8 cellular contexts compared by ENCODE assay signal in the genomic region with DNA sequence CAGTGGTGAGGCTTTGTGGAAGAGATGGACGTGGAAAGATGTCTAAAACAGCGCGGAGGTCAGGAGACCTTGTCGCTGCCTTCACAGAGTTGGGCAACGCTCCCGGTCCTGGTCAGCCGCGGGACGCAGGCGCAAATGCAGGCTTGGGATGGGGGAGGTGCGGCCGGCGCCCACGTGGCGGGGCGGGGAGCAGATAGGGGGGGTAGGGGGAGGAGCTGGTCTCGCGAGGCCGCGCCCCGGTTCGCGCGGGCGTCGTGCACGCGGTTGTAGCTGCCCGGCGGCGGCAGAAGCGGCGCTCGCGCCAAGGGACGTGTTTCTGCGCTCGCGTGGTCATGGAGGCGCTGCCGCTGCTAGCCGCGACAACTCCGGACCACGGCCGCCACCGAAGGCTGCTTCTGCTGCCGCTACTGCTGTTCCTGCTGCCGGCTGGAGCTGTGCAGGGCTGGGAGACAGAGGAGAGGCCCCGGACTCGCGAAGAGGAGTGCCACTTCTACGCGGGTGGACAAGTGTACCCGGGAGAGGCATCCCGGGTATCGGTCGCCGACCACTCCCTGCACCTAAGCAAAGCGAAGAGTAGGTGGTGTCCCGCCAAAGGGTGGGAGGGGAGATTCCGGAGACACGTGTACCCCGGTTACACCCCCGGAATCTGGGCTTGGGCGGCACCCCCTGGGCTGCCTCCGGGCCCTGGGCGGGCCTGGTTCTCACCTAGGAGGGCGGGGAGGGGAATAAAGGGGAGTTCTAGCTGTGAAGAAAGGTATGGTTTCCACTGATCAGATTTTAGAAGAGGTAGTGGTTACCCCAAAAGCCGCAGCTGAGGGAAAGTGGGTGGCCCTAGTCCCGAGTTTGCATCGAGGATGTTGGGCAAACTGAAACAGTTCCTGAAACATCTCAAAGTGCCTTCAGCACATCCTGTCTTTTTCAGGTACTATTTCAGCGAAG. TPM values are rescaled to one million over a fixed set of nuclear protein-coding genes. Genes with fewer than 3 reads are reported as not detected.
A peak's percentile ranks its signal among the peaks of the same experiment; 100 is the strongest.
DNase-seq lines count a peak whose midpoint lies in the region.

A gene (plus strand): TSS at position 255 of the 939 bp plus-strand sequence. CDS start 78 bp downstream, at position 333.

- H3K27me3 ChIP-seq in H7 (ENCODE audit: control insufficient read depth, insufficient read depth, low read length) (no peaks in the 10 kb centered on the region), neuronal stem cell (ENCODE audit: control insufficient read depth in 3 of 3, insufficient read depth in 3 of 3, low read depth in 1 of 3, low read length in 3 of 3) (no peaks in the 10 kb centered on the region), subcutaneous abdominal adipose tissue (ENCODE audit: control insufficient read depth in 5 of 5, insufficient read depth in 4 of 5, low read length in 5 of 5) (peaks cover 0 to 3% (median 0%) of the 10 kb centered on the region in 5 donors)

- H3K36me3 ChIP-seq in H7 (replicated peaks; ENCODE audit: control insufficient read depth, insufficient read depth, low read length) (peaks cover 5% of the 10 kb centered on the region), neuronal stem cell (replicated peaks in 1 of 2; ENCODE audit: control insufficient read depth in 2 of 2, insufficient read depth in 2 of 2, low read length in 2 of 2) (peaks cover 0 to 14% of the 10 kb centered on the region in 2 donors), subcutaneous abdominal adipose tissue (ENCODE audit: control insufficient read depth in 5 of 5, insufficient read depth in 5 of 5, low read length in 5 of 5) (no peaks in the 10 kb centered on the region)

- no peak within 1 kb of the TSS for H2BK12ac ChIP-seq in neuronal stem cell (ENCODE audit: low read length)

- no peak within 1 kb of the TSS for H2AK5ac ChIP-seq in neuronal stem cell (ENCODE audit: low read depth, low read length)

- no peak within 1 kb of the TSS for H3K4ac ChIP-seq in neuronal stem cell (ENCODE audit: low read length)

- no peak within 1 kb of the TSS for H4K91ac ChIP-seq in neuronal stem cell (ENCODE audit: low read depth, low read length, poor library complexity)

- H4K8ac ChIP-seq in neuronal stem cell (ENCODE audit: low read depth, low read length): no peak within 1 kb of the TSS

- no peaks in the 10 kb centered on the region for H3K4me1 ChIP-seq in neuronal stem cell (ENCODE audit: control insufficient read depth in 2 of 2, insufficient read depth in 1 of 2, low read depth in 1 of 2, low read length in 2 of 2)
- peaks cover 0 to 17% (median 7%) of the 10 kb centered on the region in 5 donors for H3K4me1 ChIP-seq in subcutaneous abdominal adipose tissue (ENCODE audit: control insufficient read depth in 5 of 5, insufficient read depth in 5 of 5, low read length in 5 of 5)

- peak; percentile 86 for DNase-seq in ELR (ENCODE audit: low read depth)
- peak; percentile 98 for DNase-seq in H7
- DNase-seq in M059J (ENCODE audit: low read depth): peak; percentile 85
- peak; percentile 68 for DNase-seq in SIG-M5 treated with dmso at 0.1 percent for 504 hours (lab: John Stamatoyannopoulos, UW; ENCODE audit: unreplicated experiment)
- peak; percentile 55 for DNase-seq in activated gamma-delta T cell treated with anti-CD3 and anti-CD28 coated beads, Interleukin-2, amount 50 U/mL, for 16 hours (ENCODE audit: low read depth)
- peak; percentile 66 for DNase-seq in foreskin melanocyte
- peak; percentile 68 for DNase-seq in neuronal stem cell (ENCODE audit: low spot score)

- H3K79me1 ChIP-seq in neuronal stem cell (ENCODE audit: low read depth, low read length): no peaks in the 10 kb centered on the region

- H3K14ac ChIP-seq in neuronal stem cell (ENCODE audit: low read length): no peak within 1 kb of the TSS

- H3K4me3 ChIP-seq in H7 (ENCODE audit: insufficient read depth, low read depth, low read length) (peak within 1 kb of the TSS; percentile 87), neuronal stem cell (ENCODE audit: low read length in 2 of 2) (peak within 1 kb of the TSS; percentile 87 to 95), subcutaneous abdominal adipose tissue (ENCODE audit: low read depth in 1 of 5, low read length in 5 of 5) (peak within 1 kb of the TSS; percentile 60 to 77 (median 75))

- no CpG with 5 or more reads among the region's 73 CpGs for WGBS in neuronal stem cell (ENCODE audit: extremely low coverage in 2 of 2, insufficient read length in 2 of 2, insufficient replicate concordance in 1 of 2), 2 donors

- H2BK15ac ChIP-seq in neuronal stem cell (ENCODE audit: low read length): no peak within 1 kb of the TSS

- H3K23ac ChIP-seq in neuronal stem cell (ENCODE audit: low read depth, low read length, poor library complexity): peak within 1 kb of the TSS; percentile 65

- H2AFZ ChIP-seq in neuronal stem cell (ENCODE audit: low read length): peak within 1 kb of the TSS; percentile 93

- H3K18ac ChIP-seq in neuronal stem cell (ENCODE audit: low read length): peak within 1 kb of the TSS; percentile 95

- peak within 1 kb of the TSS; percentile 83 for H3K4me2 ChIP-seq in neuronal stem cell (ENCODE audit: insufficient read depth, low read length, poor library complexity, severe bottlenecking)

- H2BK120ac ChIP-seq in neuronal stem cell (ENCODE audit: low read depth, low read length): no peak within 1 kb of the TSS

- H3K9me3 ChIP-seq in neuronal stem cell (replicated peaks in 1 of 2; ENCODE audit: control insufficient read depth in 2 of 2, insufficient read depth in 1 of 2, low read depth in 1 of 2, low read length in 2 of 2): no peaks in the 10 kb centered on the region
- H3K9me3 ChIP-seq in subcutaneous abdominal adipose tissue (ENCODE audit: control insufficient read depth in 5 of 5, low read length in 5 of 5): no peaks in the 10 kb centered on the region

- no peak within 1 kb of the TSS for H3K27ac ChIP-seq in neuronal stem cell (replicated peaks; ENCODE audit: low read length)
- H3K27ac ChIP-seq in subcutaneous abdominal adipose tissue (ENCODE audit: low read depth, low read length): no peak within 1 kb of the TSS

- H3K9ac ChIP-seq in neuronal stem cell (ENCODE audit: low read depth, low read length, poor library complexity): peak within 1 kb of the TSS; percentile 92
- peak within 1 kb of the TSS; percentile 52 to 75 (median 73) for H3K9ac ChIP-seq in subcutaneous abdominal adipose tissue (ENCODE audit: low read length in 5 of 5)

- no peak within 1 kb of the TSS for H2BK5ac ChIP-seq in neuronal stem cell (ENCODE audit: low read length)

RNA-seq across cellular contexts. Expression of the gene that starts here (rescaled TPM):
- 474 and 507 TPM in 2 replicates for total RNA-seq in H7 (2014; rRNA removed; shearing (Covaris generic))
- 468 and 479 TPM in 2 replicates for total RNA-seq in M059J (2014; rRNA removed; shearing (Covaris generic))
- 92.8 TPM for polyA plus RNA-seq in neuronal stem cell (2013, experiment 1 of 2)
- polyA plus RNA-seq in neuronal stem cell (2013, experiment 2 of 2): 88.4 TPM
